ENCODE assay signal across 12 cellular contexts in genomic region chr13:25406377-25406776, GRCh38. TPM values are rescaled to one million over a fixed set of nuclear protein-coding genes. Genes with fewer than 3 reads are reported as not detected.
DNase-seq lines count a peak whose midpoint lies in the region; ATAC-seq, FAIRE-seq and TF ChIP-seq lines count a peak whose summit lies in the region.
"Had no signal": no experiment of that assay in that cellular context is flagged by ENCODE, and none has a peak within 500 bp of the region (broad histone marks: within the 10 kb centered on the region; RNA-seq: fewer than 3 reads in every experiment).

No MANE protein-coding gene starts in this region.

- H3K27ac Mint-ChIP-seq in activated CD4-positive, alpha-beta T cell treated with anti-CD3 and anti-CD28 coated beads for 36 hours, result no peak overlapping the region
- H3K27ac Mint-ChIP-seq in type B pancreatic cell, result no peak overlapping the region
- H3K27ac Mint-ChIP-seq: activated CD8-positive, alpha-beta T cell treated with anti-CD3 and anti-CD28 coated beads, Interleukin-2, amount 10 ng/mL, durations not matched to agents 7 days and 5 days; B cell had no signal

- no peaks in the 10 kb centered on the region for H3K9me3 Mint-ChIP-seq in activated CD4-positive, alpha-beta T cell treated with anti-CD3 and anti-CD28 coated beads for 36 hours (ENCODE audit: low read depth)
- H3K9me3 Mint-ChIP-seq in type B pancreatic cell, result no peaks in the 10 kb centered on the region

- no peaks in the 10 kb centered on the region for H3K4me1 Mint-ChIP-seq in activated CD4-positive, alpha-beta T cell treated with anti-CD3 and anti-CD28 coated beads for 36 hours
- no peaks in the 10 kb centered on the region for H3K4me1 Mint-ChIP-seq in type B pancreatic cell (ENCODE audit: unreplicated experiment)
- H3K4me1 Mint-ChIP-seq: B cell had no signal

- CTCF ChIA-PET in activated CD4-positive, alpha-beta T cell treated with anti-CD3 and anti-CD28 coated beads for 36 hours (lab: Charles Lee), result no interaction called here

- peaks cover 14% of the 10 kb centered on the region for H3K27me3 Mint-ChIP-seq in activated CD4-positive, alpha-beta T cell treated with anti-CD3 and anti-CD28 coated beads for 36 hours
- peaks cover 6% of the 10 kb centered on the region for H3K27me3 Mint-ChIP-seq in type B pancreatic cell

- no peak overlapping the region for H3K4me3 Mint-ChIP-seq in activated CD4-positive, alpha-beta T cell treated with anti-CD3 and anti-CD28 coated beads for 36 hours
- no peak overlapping the region for H3K4me3 Mint-ChIP-seq in type B pancreatic cell
- H3K4me3 Mint-ChIP-seq: activated CD8-positive, alpha-beta T cell treated with anti-CD3 and anti-CD28 coated beads, Interleukin-2, amount 10 ng/mL, durations not matched to agents 7 days and 5 days; B cell had no signal

- H3K36me3 ChIP-seq in bronchial epithelial cell (ENCODE audit: control insufficient read depth, insufficient read depth, low read length), result no peaks in the 10 kb centered on the region

- intact Hi-C loops in activated CD4-positive, alpha-beta T cell treated with anti-CD3 and anti-CD28 coated beads for 36 hours (cut with DNase I, micrococcal nuclease), result no loop called here

- no peak overlapping the region for H3K4me3 ChIP-seq in bronchial epithelial cell (ENCODE audit: low read depth, low read length)

- H3K36me3 Mint-ChIP-seq in activated CD4-positive, alpha-beta T cell treated with anti-CD3 and anti-CD28 coated beads for 36 hours (ENCODE audit: low read depth), result no peaks in the 10 kb centered on the region
- H3K36me3 Mint-ChIP-seq in type B pancreatic cell, result no peaks in the 10 kb centered on the region

- H3K27me3 ChIP-seq in bronchial epithelial cell (ENCODE audit: control insufficient read depth, insufficient read depth, low read length), result no peaks in the 10 kb centered on the region

- ATAC-seq in activated CD4-positive, alpha-beta T cell treated with anti-CD3 and anti-CD28 coated beads for 36 hours, result no peak
- no peak for ATAC-seq in GM18907 (IDR thresholded peaks at IDR 0.05; ENCODE audit: unreplicated experiment)
- ATAC-seq: activated CD8-positive, alpha-beta T cell treated with anti-CD3 and anti-CD28 coated beads, Interleukin-2, amount 10 ng/mL, durations not matched to agents 7 days and 5 days had no signal

- TF ChIP-seq CTCF in bronchial epithelial cell (IDR thresholded peaks at IDR 0.05; ENCODE audit: insufficient read depth, low read length, severe bottlenecking), result no peak
- peak; percentile 26 for TF ChIP-seq CTCF in type B pancreatic cell (conservative IDR thresholded peaks at IDR 0.05)

- POLR2A ChIA-PET in activated CD4-positive, alpha-beta T cell treated with anti-CD3 and anti-CD28 coated beads for 36 hours (lab: Charles Lee), result no interaction called here

- peak; percentile 18 for FAIRE-seq in bronchial epithelial cell (lab: Jason Lieb, UNC)
- FAIRE-seq: small intestine had no signal

- peak; percentile 4 for DNase-seq in activated CD4-positive, alpha-beta T cell treated with anti-CD3 and anti-CD28 coated beads for 36 hours
- DNase-seq in activated CD4-positive, alpha-beta T cell treated with anti-CD3 and anti-CD28 coated beads for 4 hours, result no peak
- DNase-seq in NAMALWA (ENCODE audit: low spot score), result peak; percentile 12
- peak; percentile 7 for DNase-seq in bronchial epithelial cell (ENCODE audit: low read depth)
- DNase-seq in type B pancreatic cell (ENCODE audit: extremely low spot score, unreplicated experiment), result no peak
- DNase-seq in activated gamma-delta T cell treated with Interleukin-2 at 50 U/mL for 16 hours, result no peak
- no peak for DNase-seq in SIG-M5 (lab: John Stamatoyannopoulos, UW)
- DNase-seq: activated CD8-positive, alpha-beta T cell treated with anti-CD3 and anti-CD28 coated beads, Interleukin-2, amount 10 ng/mL, durations not matched to agents 7 days and 5 days; hypothalamus; small intestine had no signal

RNA-seq across cellular contexts. Expression of gene ATP8A2, which starts 34.6 kb away (rescaled TPM):
- under 1 TPM; 0.30 to 0.39 TPM for total RNA-seq in activated CD4-positive, alpha-beta T cell treated with anti-CD3 and anti-CD28 coated beads for 36 hours
- total RNA-seq in bronchial epithelial cell (not detected in 2 replicates), type B pancreatic cell (ENCODE audit: low replicate concordance) (13.8 and 55.2 TPM in 2 replicates)
- total RNA-seq: B cell had no signal

Comparison
In these comparisons a context has a peak if more than half of its experiments do, and no peak if none do; other contexts are left out.
1. DNase-seq: peak in activated CD4-positive, alpha-beta T cell treated with anti-CD3 and anti-CD28 coated beads for 36 hours (single experiment), NAMALWA (single experiment) and bronchial epithelial cell (single experiment); none in activated CD4-positive, alpha-beta T cell treated with anti-CD3 and anti-CD28 coated beads for 4 hours (0 of 2), type B pancreatic cell (single experiment), activated gamma-delta T cell treated with Interleukin-2 at 50 U/mL for 16 hours (single experiment) and SIG-M5 (single experiment).
2. RNA of gene ATP8A2, which starts 34.6 kb away (total RNA-seq): 13.8 to 55.2 TPM in type B pancreatic cell; 0.30 to 0.39 TPM in activated CD4-positive, alpha-beta T cell treated with anti-CD3 and anti-CD28 coated beads for 36 hours and not detected in bronchial epithelial cell; every median in the first group is over 10 times any median in the second.